Comparison of ENCODE assay signal across 1 cellular context in genomic region chr4:26463386-26463785, GRCh38.
TF ChIP-seq lines count a peak whose summit lies in the region.

No MANE protein-coding gene starts in this region.

TF ChIP-seq in IMR-90, 13 proteins besides CTCF, POLR2A, EP300 and RAD21:
- TF ChIP-seq USF2 (IDR thresholded peaks at IDR 0.05; ENCODE audit: low read depth, low read length), result no peak
- no peak for TF ChIP-seq MXI1 (IDR thresholded peaks at IDR 0.05; ENCODE audit: borderline replicate concordance, low read depth, low read length)
- no peak for TF ChIP-seq BHLHE40 (IDR thresholded peaks at IDR 0.05; ENCODE audit: low read depth, low read length)
- no peak for TF ChIP-seq FOS (IDR thresholded peaks at IDR 0.05; ENCODE audit: low read depth, low read length)
TF ChIP-seq in IMR-90: peak in this region for 0.
